Comparison of ENCODE assay signal across 2 cellular contexts in the genomic region with DNA sequence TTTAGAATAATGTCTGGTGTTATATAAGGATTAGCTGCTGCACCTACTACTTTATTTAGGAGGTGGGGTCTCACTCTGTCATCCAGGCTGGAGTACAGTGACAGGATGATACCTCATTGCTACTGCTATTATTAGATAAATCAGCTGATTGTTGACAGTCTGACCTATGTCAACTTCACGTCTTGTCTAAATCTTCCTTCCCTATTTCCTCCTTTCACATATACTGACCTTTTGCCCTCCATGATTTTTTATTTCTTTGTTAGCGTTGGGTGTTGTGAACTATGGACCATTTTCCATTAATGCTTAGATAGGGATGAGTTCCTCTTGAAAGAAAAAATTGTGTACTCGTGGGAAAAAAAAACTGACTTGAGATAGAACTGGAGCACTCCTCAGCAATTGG.
TF ChIP-seq lines count a peak whose summit lies in the region.

No MANE protein-coding gene starts in this region.

TF ChIP-seq in GM23338, 12 proteins besides CTCF, POLR2A, EP300 and RAD21 (continues in another document):
- TF ChIP-seq, protein P1, sequence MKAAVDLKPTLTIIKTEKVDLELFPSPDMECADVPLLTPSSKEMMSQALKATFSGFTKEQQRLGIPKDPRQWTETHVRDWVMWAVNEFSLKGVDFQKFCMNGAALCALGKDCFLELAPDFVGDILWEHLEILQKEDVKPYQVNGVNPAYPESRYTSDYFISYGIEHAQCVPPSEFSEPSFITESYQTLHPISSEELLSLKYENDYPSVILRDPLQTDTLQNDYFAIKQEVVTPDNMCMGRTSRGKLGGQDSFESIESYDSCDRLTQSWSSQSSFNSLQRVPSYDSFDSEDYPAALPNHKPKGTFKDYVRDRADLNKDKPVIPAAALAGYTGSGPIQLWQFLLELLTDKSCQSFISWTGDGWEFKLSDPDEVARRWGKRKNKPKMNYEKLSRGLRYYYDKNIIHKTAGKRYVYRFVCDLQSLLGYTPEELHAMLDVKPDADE (IDR thresholded peaks at IDR 0.05) = no peak
- TF ChIP-seq, protein P2, sequence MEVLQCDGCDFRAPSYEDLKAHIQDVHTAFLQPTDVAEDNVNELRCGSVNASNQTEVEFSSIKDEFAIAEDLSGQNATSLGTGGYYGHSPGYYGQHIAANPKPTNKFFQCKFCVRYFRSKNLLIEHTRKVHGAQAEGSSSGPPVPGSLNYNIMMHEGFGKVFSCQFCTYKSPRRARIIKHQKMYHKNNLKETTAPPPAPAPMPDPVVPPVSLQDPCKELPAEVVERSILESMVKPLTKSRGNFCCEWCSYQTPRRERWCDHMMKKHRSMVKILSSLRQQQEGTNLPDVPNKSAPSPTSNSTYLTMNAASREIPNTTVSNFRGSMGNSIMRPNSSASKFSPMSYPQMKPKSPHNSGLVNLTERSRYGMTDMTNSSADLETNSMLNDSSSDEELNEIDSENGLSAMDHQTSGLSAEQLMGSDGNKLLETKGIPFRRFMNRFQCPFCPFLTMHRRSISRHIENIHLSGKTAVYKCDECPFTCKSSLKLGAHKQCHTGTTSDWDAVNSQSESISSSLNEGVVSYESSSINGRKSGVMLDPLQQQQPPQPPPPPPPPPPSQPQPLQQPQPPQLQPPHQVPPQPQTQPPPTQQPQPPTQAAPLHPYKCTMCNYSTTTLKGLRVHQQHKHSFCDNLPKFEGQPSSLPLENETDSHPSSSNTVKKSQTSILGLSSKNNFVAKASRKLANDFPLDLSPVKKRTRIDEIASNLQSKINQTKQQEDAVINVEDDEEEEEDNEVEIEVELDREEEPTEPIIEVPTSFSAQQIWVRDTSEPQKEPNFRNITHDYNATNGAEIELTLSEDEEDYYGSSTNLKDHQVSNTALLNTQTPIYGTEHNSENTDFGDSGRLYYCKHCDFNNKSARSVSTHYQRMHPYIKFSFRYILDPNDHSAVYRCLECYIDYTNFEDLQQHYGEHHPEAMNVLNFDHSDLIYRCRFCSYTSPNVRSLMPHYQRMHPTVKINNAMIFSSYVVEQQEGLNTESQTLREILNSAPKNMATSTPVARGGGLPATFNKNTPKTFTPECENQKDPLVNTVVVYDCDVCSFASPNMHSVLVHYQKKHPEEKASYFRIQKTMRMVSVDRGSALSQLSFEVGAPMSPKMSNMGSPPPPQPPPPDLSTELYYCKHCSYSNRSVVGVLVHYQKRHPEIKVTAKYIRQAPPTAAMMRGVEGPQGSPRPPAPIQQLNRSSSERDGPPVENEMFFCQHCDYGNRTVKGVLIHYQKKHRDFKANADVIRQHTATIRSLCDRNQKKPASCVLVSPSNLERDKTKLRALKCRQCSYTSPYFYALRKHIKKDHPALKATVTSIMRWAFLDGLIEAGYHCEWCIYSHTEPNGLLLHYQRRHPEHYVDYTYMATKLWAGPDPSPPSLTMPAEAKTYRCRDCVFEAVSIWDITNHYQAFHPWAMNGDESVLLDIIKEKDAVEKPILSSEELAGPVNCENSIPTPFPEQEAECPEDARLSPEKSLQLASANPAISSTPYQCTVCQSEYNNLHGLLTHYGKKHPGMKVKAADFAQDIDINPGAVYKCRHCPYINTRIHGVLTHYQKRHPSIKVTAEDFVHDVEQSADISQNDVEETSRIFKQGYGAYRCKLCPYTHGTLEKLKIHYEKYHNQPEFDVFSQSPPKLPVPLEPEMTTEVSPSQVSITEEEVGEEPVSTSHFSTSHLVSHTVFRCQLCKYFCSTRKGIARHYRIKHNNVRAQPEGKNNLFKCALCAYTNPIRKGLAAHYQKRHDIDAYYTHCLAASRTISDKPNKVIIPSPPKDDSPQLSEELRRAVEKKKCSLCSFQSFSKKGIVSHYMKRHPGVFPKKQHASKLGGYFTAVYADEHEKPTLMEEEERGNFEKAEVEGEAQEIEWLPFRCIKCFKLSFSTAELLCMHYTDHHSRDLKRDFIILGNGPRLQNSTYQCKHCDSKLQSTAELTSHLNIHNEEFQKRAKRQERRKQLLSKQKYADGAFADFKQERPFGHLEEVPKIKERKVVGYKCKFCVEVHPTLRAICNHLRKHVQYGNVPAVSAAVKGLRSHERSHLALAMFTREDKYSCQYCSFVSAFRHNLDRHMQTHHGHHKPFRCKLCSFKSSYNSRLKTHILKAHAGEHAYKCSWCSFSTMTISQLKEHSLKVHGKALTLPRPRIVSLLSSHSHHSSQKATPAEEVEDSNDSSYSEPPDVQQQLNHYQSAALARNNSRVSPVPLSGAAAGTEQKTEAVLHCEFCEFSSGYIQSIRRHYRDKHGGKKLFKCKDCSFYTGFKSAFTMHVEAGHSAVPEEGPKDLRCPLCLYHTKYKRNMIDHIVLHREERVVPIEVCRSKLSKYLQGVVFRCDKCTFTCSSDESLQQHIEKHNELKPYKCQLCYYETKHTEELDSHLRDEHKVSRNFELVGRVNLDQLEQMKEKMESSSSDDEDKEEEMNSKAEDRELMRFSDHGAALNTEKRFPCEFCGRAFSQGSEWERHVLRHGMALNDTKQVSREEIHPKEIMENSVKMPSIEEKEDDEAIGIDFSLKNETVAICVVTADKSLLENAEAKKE (CRISPR knock-in tag; IDR thresholded peaks at IDR 0.05) = no peak
- TF ChIP-seq ZNF114 (CRISPR knock-in tag; IDR thresholded peaks at IDR 0.05) = no peak
- TF ChIP-seq POLR2AphosphoS5 (IDR thresholded peaks at IDR 0.05; ENCODE audit: low read depth) = no peak
- no peak for TF ChIP-seq NANOG (IDR thresholded peaks at IDR 0.05; ENCODE audit: borderline replicate concordance)
- no peak for TF ChIP-seq EZH2phosphoT487 (IDR thresholded peaks at IDR 0.05; ENCODE audit: unreplicated experiment)
- no peak for TF ChIP-seq ZNF331 (CRISPR knock-in tag; IDR thresholded peaks at IDR 0.05; ENCODE audit: low read depth)
- no peak for TF ChIP-seq REST (IDR thresholded peaks at IDR 0.05; ENCODE audit: unreplicated experiment)
- no peak for TF ChIP-seq EZH2 (IDR thresholded peaks at IDR 0.05; ENCODE audit: low read depth, unreplicated experiment)
- TF ChIP-seq STAT1 (IDR thresholded peaks at IDR 0.05; ENCODE audit: unreplicated experiment) = no peak

TF ChIP-seq in GM12878, 131 proteins besides CTCF, POLR2A, EP300 and RAD21 (continues in another document):
- peak; percentile 33 for TF ChIP-seq MEF2B (IDR thresholded peaks at IDR 0.05; ENCODE audit: partially characterized antibody, poor library complexity, severe bottlenecking)
- no peak for TF ChIP-seq CREM (IDR thresholded peaks at IDR 0.05; ENCODE audit: low read depth)
- no peak for TF ChIP-seq BCL11A (IDR thresholded peaks at IDR 0.05; ENCODE audit: low read depth, low read length)
- TF ChIP-seq CEBPZ (IDR thresholded peaks at IDR 0.05; ENCODE audit: low read depth, low read length) = no peak
- no peak for TF ChIP-seq ASH2L (IDR thresholded peaks at IDR 0.05; ENCODE audit: borderline replicate concordance, low read depth)
- TF ChIP-seq HDAC2 (IDR thresholded peaks at IDR 0.05) = no peak
- TF ChIP-seq TCF3 (IDR thresholded peaks at IDR 0.05; ENCODE audit: borderline replicate concordance, insufficient read depth, low read depth, low read length) = no peak
- 0 out of 2 replicates have a peak, but pooled peaks have one; percentile 47 for TF ChIP-seq ATF7 (IDR thresholded peaks at IDR 0.05; ENCODE audit: low read depth)
- no peak for TF ChIP-seq TAF1 (IDR thresholded peaks at IDR 0.05; ENCODE audit: borderline replicate concordance, low read depth, low read length)
- peak; percentile 82 for TF ChIP-seq NR2F1 (conservative IDR thresholded peaks at IDR 0.05)
- TF ChIP-seq SUPT20H (IDR thresholded peaks at IDR 0.05; ENCODE audit: borderline replicate concordance, control insufficient read depth, low read depth, low read length) = no peak
- TF ChIP-seq IKZF2 (IDR thresholded peaks at IDR 0.05) = peak in 1 of 2 experiments; percentile 25; a peak in 1 of 4 replicates
- TF ChIP-seq NRF1 (conservative IDR thresholded peaks at IDR 0.05; ENCODE audit: low read depth, low read length) = no peak
- peak; percentile 12 for TF ChIP-seq SKIL (IDR thresholded peaks at IDR 0.05; ENCODE audit: low read depth, poor library complexity, severe bottlenecking)
- TF ChIP-seq MTA2 (IDR thresholded peaks at IDR 0.05; ENCODE audit: low read depth) = peak; percentile 37; the same call in 1 of the 2 replicates
- no peak for TF ChIP-seq RELA (IDR thresholded peaks at IDR 0.05; ENCODE audit: borderline replicate concordance, partially characterized antibody)
- no peak for TF ChIP-seq ZNF384 (IDR thresholded peaks at IDR 0.05; ENCODE audit: borderline replicate concordance, low read depth, low read length)
- TF ChIP-seq CHD1 (IDR thresholded peaks at IDR 0.05; ENCODE audit: low read depth, low read length) = no peak
- TF ChIP-seq, protein P3, sequence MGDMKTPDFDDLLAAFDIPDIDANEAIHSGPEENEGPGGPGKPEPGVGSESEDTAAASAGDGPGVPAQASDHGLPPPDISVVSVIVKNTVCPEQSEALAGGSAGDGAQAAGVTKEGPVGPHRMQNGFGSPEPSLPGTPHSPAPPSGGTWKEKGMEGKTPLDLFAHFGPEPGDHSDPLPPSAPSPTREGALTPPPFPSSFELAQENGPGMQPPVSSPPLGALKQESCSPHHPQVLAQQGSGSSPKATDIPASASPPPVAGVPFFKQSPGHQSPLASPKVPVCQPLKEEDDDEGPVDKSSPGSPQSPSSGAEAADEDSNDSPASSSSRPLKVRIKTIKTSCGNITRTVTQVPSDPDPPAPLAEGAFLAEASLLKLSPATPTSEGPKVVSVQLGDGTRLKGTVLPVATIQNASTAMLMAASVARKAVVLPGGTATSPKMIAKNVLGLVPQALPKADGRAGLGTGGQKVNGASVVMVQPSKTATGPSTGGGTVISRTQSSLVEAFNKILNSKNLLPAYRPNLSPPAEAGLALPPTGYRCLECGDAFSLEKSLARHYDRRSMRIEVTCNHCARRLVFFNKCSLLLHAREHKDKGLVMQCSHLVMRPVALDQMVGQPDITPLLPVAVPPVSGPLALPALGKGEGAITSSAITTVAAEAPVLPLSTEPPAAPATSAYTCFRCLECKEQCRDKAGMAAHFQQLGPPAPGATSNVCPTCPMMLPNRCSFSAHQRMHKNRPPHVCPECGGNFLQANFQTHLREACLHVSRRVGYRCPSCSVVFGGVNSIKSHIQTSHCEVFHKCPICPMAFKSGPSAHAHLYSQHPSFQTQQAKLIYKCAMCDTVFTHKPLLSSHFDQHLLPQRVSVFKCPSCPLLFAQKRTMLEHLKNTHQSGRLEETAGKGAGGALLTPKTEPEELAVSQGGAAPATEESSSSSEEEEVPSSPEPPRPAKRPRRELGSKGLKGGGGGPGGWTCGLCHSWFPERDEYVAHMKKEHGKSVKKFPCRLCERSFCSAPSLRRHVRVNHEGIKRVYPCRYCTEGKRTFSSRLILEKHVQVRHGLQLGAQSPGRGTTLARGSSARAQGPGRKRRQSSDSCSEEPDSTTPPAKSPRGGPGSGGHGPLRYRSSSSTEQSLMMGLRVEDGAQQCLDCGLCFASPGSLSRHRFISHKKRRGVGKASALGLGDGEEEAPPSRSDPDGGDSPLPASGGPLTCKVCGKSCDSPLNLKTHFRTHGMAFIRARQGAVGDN (IDR thresholded peaks at IDR 0.05) = no peak
- TF ChIP-seq GABPA (IDR thresholded peaks at IDR 0.05; ENCODE audit: low read depth) = no peak
- TF ChIP-seq, protein P4, sequence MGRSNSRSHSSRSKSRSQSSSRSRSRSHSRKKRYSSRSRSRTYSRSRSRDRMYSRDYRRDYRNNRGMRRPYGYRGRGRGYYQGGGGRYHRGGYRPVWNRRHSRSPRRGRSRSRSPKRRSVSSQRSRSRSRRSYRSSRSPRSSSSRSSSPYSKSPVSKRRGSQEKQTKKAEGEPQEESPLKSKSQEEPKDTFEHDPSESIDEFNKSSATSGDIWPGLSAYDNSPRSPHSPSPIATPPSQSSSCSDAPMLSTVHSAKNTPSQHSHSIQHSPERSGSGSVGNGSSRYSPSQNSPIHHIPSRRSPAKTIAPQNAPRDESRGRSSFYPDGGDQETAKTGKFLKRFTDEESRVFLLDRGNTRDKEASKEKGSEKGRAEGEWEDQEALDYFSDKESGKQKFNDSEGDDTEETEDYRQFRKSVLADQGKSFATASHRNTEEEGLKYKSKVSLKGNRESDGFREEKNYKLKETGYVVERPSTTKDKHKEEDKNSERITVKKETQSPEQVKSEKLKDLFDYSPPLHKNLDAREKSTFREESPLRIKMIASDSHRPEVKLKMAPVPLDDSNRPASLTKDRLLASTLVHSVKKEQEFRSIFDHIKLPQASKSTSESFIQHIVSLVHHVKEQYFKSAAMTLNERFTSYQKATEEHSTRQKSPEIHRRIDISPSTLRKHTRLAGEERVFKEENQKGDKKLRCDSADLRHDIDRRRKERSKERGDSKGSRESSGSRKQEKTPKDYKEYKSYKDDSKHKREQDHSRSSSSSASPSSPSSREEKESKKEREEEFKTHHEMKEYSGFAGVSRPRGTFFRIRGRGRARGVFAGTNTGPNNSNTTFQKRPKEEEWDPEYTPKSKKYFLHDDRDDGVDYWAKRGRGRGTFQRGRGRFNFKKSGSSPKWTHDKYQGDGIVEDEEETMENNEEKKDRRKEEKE (IDR thresholded peaks at IDR 0.05) = no peak
- no peak for TF ChIP-seq HDGF (IDR thresholded peaks at IDR 0.05)
